11 cellular contexts compared by ENCODE assay signal in the genomic region with DNA sequence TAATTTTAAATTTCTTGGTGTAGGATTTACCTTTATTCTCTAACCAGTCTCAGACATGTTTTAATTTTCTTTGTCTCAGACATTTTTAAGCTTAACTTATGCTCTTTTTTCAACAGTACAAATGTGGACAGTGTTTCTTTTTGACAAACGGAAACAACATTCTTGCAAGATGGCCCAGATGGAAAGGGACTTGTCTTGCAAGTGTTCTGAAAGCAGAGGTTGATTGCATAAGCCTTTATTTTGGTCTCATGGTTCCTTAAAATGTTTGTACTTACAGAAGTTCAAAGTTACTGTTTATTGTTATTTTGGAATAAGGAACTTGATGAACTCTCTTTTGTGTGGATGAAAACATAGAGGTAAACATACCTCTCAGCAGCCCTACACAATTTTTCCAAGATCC. TPM values are rescaled to one million over a fixed set of nuclear protein-coding genes. Genes with fewer than 3 reads are reported as not detected.
DNase-seq lines count a peak whose midpoint lies in the region; ATAC-seq, FAIRE-seq and TF ChIP-seq lines count a peak whose summit lies in the region.
"Had no signal": no experiment of that assay in that cellular context is flagged by ENCODE, and none has a peak within 500 bp of the region (broad histone marks: within the 10 kb centered on the region; RNA-seq: fewer than 3 reads in every experiment).

No MANE protein-coding gene starts in this region.

- peak overlapping the region; percentile 27 to 79 for H3K4me3 Mint-ChIP-seq in CD14-positive monocyte
- H3K4me3 Mint-ChIP-seq in natural killer cell = no peak overlapping the region
- H3K4me3 Mint-ChIP-seq: mesothelial cell of epicardium had no signal

- H3K27ac ChIP-seq in K562 (ENCODE audit: extremely low read depth, low read depth, low read length) = no peak overlapping the region; the same call in 2 of the 3 replicates

- H3K4me2 ChIP-seq in K562 (ENCODE audit: insufficient read depth, low read length) = no peak overlapping the region

- no peaks in the 10 kb centered on the region for H3K9me3 ChIP-seq in K562 (replicated peaks; ENCODE audit: control insufficient read depth, insufficient read depth, low read depth, low read length)

- peaks cover 17% of the 10 kb centered on the region for H3K36me3 ChIP-seq in K562 (ENCODE audit: control insufficient read depth, insufficient read depth, low read length)

- no peak for FAIRE-seq in K562 (lab: Jason Lieb, UNC)

- TF ChIP-seq CTCF in CD14-positive monocyte (IDR thresholded peaks at IDR 0.05) (no peak), K562 (IDR thresholded peaks at IDR 0.05 in 2 of 3, conservative IDR thresholded peaks at IDR 0.05 in 1 of 3; ENCODE audit: insufficient read depth in 2 of 3, low read depth in 1 of 3, low read length in 3 of 3) (no peak), natural killer cell (IDR thresholded peaks at IDR 0.05) (no peak), GM13976 (IDR thresholded peaks at IDR 0.05; ENCODE audit: borderline replicate concordance, control extremely low read depth, extremely low read depth, insufficient read depth, missing control alignments) (no peak)

- TF ChIP-seq POLR2A in K562 (conservative IDR thresholded peaks at IDR 0.05) = no peak

- no TSS peak for BruUV-seq in K562 (replicated peaks; lab: Mats Ljungman, UMichigan)

- no peak for DNase-seq in CD14-positive monocyte (ENCODE audit: low spot score)
- peak; percentile 94 for DNase-seq in MV-4-11 (lab: John Stamatoyannopoulos, UW)
- DNase-seq in K562 (ENCODE audit: extremely low read depth in 1 of 4, low spot score in 3 of 4) = no peak
- no peak for DNase-seq in natural killer cell
- no peak for DNase-seq in GM13976 (ENCODE audit: low spot score)
- DNase-seq in stimulated activated CD4-positive, alpha-beta T cell treated with anti-CD3 and anti-CD28 coated beads, Interleukin-4, amount 100 ng/mL, for 24 hours = no peak
- DNase-seq in NCI-H2081 (lab: John Stamatoyannopoulos, UW) = no peak
- DNase-seq: NCI-H2171; stimulated activated CD4-positive, alpha-beta T cell treated with anti-CD3 and anti-CD28 coated beads, Interleukin-12 subunit alpha, Interleukin-12 subunit beta, amount 100 ng/mL, for 4 hours had no signal

- H3K36me3 Mint-ChIP-seq in CD14-positive monocyte (peaks cover 33 to 42% of the 10 kb centered on the region in 2 donors), natural killer cell (no peaks in the 10 kb centered on the region)
- H3K36me3 Mint-ChIP-seq: mesothelial cell of epicardium had no signal

- no peak overlapping the region for H2AFZ ChIP-seq in K562 (ENCODE audit: low read depth, low read length)

- no peaks in the 10 kb centered on the region for H3K9me3 Mint-ChIP-seq in CD14-positive monocyte
- no peaks in the 10 kb centered on the region for H3K9me3 Mint-ChIP-seq in natural killer cell
- H3K9me3 Mint-ChIP-seq: mesothelial cell of epicardium had no signal

- POLR2A ChIA-PET in K562 (lab: Yijun Ruan, JAX) = interaction anchor here (1.0 to 6.0 kb wide), 2 partner anchors 12 to 85 kb away, joined by 3 to 28 read pairs; no protein-coding TSS in a partner anchor

- H3K4me1 ChIP-seq in K562 (replicated peaks in 1 of 2; ENCODE audit: control insufficient read depth in 2 of 2, insufficient read depth in 2 of 2, low read length in 2 of 2) = peaks cover 28 to 63% of the 10 kb centered on the region in 2 experiments

- H3K27ac Mint-ChIP-seq in CD14-positive monocyte (peak overlapping the region; percentile 96 to 99 (median 98)), natural killer cell (peak overlapping the region; percentile 97 to 98)
- H3K27ac Mint-ChIP-seq: mesothelial cell of epicardium had no signal

- H3K9me1 ChIP-seq in K562 (ENCODE audit: control insufficient read depth, insufficient read depth, low read length) = no peaks in the 10 kb centered on the region

- peaks cover 99% of the 10 kb centered on the region for H3K79me2 ChIP-seq in K562 (ENCODE audit: control insufficient read depth, insufficient read depth, low read length)

- CTCF ChIA-PET in K562 (lab: Yijun Ruan, JAX; ENCODE audit: low intra/inter-chr PET ratio) = no interaction called here

- TF ChIP-seq RAD21 in K562 (CRISPR knock-in tag; conservative IDR thresholded peaks at IDR 0.05 in 1 of 2, IDR thresholded peaks at IDR 0.05 in 1 of 2) = no peak

- TF ChIP-seq EP300 in K562 (IDR thresholded peaks at IDR 0.05; ENCODE audit: low read length) = no peak

- intact Hi-C loops in CD14-positive monocyte (cut with micrococcal nuclease) = loop anchor here in 1 of 2 donors (5.0 kb wide), 1 partner anchor 54 kb away; no protein-coding TSS in a partner anchor
- intact Hi-C loops in K562 (cut with micrococcal nuclease) = no loop called here
- intact Hi-C loops in natural killer cell (cut with micrococcal nuclease) = no loop called here

- H3K9ac ChIP-seq in K562 (ENCODE audit: insufficient read depth in 1 of 2, low read depth in 2 of 2, low read length in 2 of 2) = no peak overlapping the region

- peaks cover 93% of the 10 kb centered on the region for H3K4me1 Mint-ChIP-seq in CD14-positive monocyte
- H3K4me1 Mint-ChIP-seq in natural killer cell = peaks cover 62 to 70% of the 10 kb centered on the region in 2 donors
- H3K4me1 Mint-ChIP-seq: mesothelial cell of epicardium had no signal

- H4K20me1 ChIP-seq in K562 (replicated peaks; ENCODE audit: control insufficient read depth, insufficient read depth, low read length) = peaks cover 10% of the 10 kb centered on the region; the same call in 1 of the 2 replicates

- 57% methylated on average over 1 of the region's 1 CpG for WGBS in K562 (ENCODE audit: insufficient coverage, low coverage, missing lambda C conversion rate)

- no peaks in the 10 kb centered on the region for H3K27me3 ChIP-seq in K562 (ENCODE audit: control insufficient read depth in 2 of 2, insufficient read depth in 2 of 2, low read length in 2 of 2)

- ATAC-seq in K562 = no peak
- ATAC-seq in natural killer cell = no peak
- no peak for ATAC-seq in SK-N-SH treated with all-trans-retinoic acid at 6 μM for 48 hours

- in situ Hi-C loops in K562 (cut with MboI) (no loop called here), GM13976 (cut with MboI; ENCODE audit: low sequenced_read_pairs, unreplicated experiment) (no loop called here)

- H3K4me3 ChIP-seq in K562 = no peak overlapping the region

- H3K27me3 Mint-ChIP-seq in CD14-positive monocyte (ENCODE audit: low read depth in 3 of 3) = no peaks in the 10 kb centered on the region
- H3K27me3 Mint-ChIP-seq in natural killer cell (ENCODE audit: low read depth in 2 of 2) = no peaks in the 10 kb centered on the region

TF ChIP-seq in K562, 482 proteins besides CTCF, POLR2A, EP300 and RAD21 (continues in another document):
- no peak for TF ChIP-seq SMARCE1 (IDR thresholded peaks at IDR 0.05)
- peak; percentile 60 for TF ChIP-seq CEBPB (tag; IDR thresholded peaks at IDR 0.05)

TF ChIP-seq in SK-N-SH treated with all-trans-retinoic acid at 6 μM for 48 hours, 23 proteins besides CTCF, POLR2A, EP300 and RAD21:
- TF ChIP-seq OSR1 (CRISPR knock-in tag; IDR thresholded peaks at IDR 0.05) (no peak), PPARA (CRISPR knock-in tag; IDR thresholded peaks at IDR 0.05; ENCODE audit: borderline replicate concordance) (no peak), ISL1 (CRISPR knock-in tag; IDR thresholded peaks at IDR 0.05) (no peak), ESRRG (CRISPR knock-in tag; IDR thresholded peaks at IDR 0.05) (no peak)

RNA-seq across cellular contexts. Expression of a gene that starts 22.9 kb away (rescaled TPM):
- 100 to 1,000 TPM; 359 to 382 TPM for polyA plus RNA-seq in CD14-positive monocyte
- 77.4 and 118 TPM in 2 replicates for total RNA-seq in K562 (2011; cell fraction: chromatin; rRNA removed; ENCODE audit: low replicate concordance)
- total RNA-seq in K562 (2011; cell fraction: nucleolus; rRNA removed) = 37.0 and 50.1 TPM in 2 replicates
- 81.5 and 109 TPM in 2 replicates for total RNA-seq in K562 (2011; cell fraction: nucleoplasm; rRNA removed)
- total RNA-seq in K562 (2014; rRNA removed) = 80.1 and 98.2 TPM in 2 replicates
- 94.1 and 101 TPM in 2 replicates for total RNA-seq in K562 (2014; rRNA removed; fragmentation: Illumina TruSeq; extraction: Trizol)
- total RNA-seq in K562 (2015; rRNA removed; fragmentation: Illumina TruSeq; extraction: Trizol) = 89.1 and 92.4 TPM in 2 replicates
- 109 and 117 TPM in 2 replicates for total RNA-seq in K562 (2021)
- 114 and 124 TPM in 2 replicates for polyA plus RNA-seq in K562 (2011; rRNA removed)
- polyA plus RNA-seq in K562 (2011; cell fraction: cytosol; rRNA removed) = 98.8 and 132 TPM in 2 replicates
- polyA plus RNA-seq in K562 (2011; cell fraction: nucleus; rRNA removed) = 81.2 and 89.1 TPM in 2 replicates
- polyA plus RNA-seq in K562 (2012) = 100 and 128 TPM in 2 replicates
- 173 and 212 TPM in 2 replicates for polyA plus RNA-seq in K562 (2014; fragmentation: Illumina TruSeq; extraction: Trizol)
- polyA plus RNA-seq in K562 (2014; fragmentation: Nextera tagmentation; extraction: Ambion mirVana) = 10 to 100 TPM; 38.7 to 47.3 TPM
- 89.4 and 94.7 TPM in 2 replicates for polyA plus RNA-seq in K562 (2014; rRNA removed)
- 129 and 160 TPM in 2 replicates for polyA minus RNA-seq in K562 (2011; rRNA and poly(A)+ RNA removed)
- 71.4 and 74.3 TPM in 2 replicates for polyA minus RNA-seq in K562 (2011; cell fraction: cytosol; rRNA and poly(A)+ RNA removed)
- 28.4 and 48.0 TPM in 2 replicates for polyA minus RNA-seq in K562 (2011; cell fraction: nucleus; rRNA and poly(A)+ RNA removed)
- total RNA-seq in natural killer cell = 100 to 1,000 TPM in 2 of 3 donors, 10 to 100 TPM in 1; 95.0 to 136 (median 127) TPM

RNA-seq across cellular contexts. Expression of a gene that starts 53.9 kb away (rescaled TPM):
- polyA plus RNA-seq in CD14-positive monocyte (under 1 TPM in 1 of 2 donors, not detected in 1; 0.20 TPM), K562 (2011; rRNA removed) (7.5 and 8.4 TPM in 2 replicates), K562 (2014; fragmentation: Illumina TruSeq; extraction: Trizol) (9.4 and 10.2 TPM in 2 replicates), K562 (2014; fragmentation: Nextera tagmentation; extraction: Ambion mirVana) (1 to 10 TPM; 1.6 to 2.8 TPM), K562 (2014; rRNA removed) (7.9 and 8.9 TPM in 2 replicates)
- 10.7 and 26.6 TPM in 2 replicates for total RNA-seq in K562 (2011; cell fraction: chromatin; rRNA removed; ENCODE audit: low replicate concordance)
- total RNA-seq in K562 (2011; cell fraction: nucleolus; rRNA removed) = 7.2 and 9.2 TPM in 2 replicates
- 11.4 and 12.9 TPM in 2 replicates for total RNA-seq in K562 (2011; cell fraction: nucleoplasm; rRNA removed)
- total RNA-seq in K562 (2014; rRNA removed) (6.0 and 6.4 TPM in 2 replicates), K562 (2014; rRNA removed; fragmentation: Illumina TruSeq; extraction: Trizol) (10.3 and 12.8 TPM in 2 replicates), K562 (2015; rRNA removed; fragmentation: Illumina TruSeq; extraction: Trizol) (5.5 and 5.6 TPM in 2 replicates), K562 (2021) (8.2 and 9.5 TPM in 2 replicates), natural killer cell (1 to 10 TPM; 2.2 to 2.4 (median 2.3) TPM)
- 1.6 and 2.9 TPM in 2 replicates for polyA plus RNA-seq in K562 (2011; cell fraction: cytosol; rRNA removed)
- polyA plus RNA-seq in K562 (2011; cell fraction: nucleus; rRNA removed) = 5.7 and 5.9 TPM in 2 replicates
- 4.5 and 5.3 TPM in 2 replicates for polyA plus RNA-seq in K562 (2012)
- polyA minus RNA-seq in K562 (2011; rRNA and poly(A)+ RNA removed) = 10.6 and 14.2 TPM in 2 replicates
- polyA minus RNA-seq in K562 (2011; cell fraction: cytosol; rRNA and poly(A)+ RNA removed) = 2.9 and 4.1 TPM in 2 replicates
- polyA minus RNA-seq in K562 (2011; cell fraction: nucleus; rRNA and poly(A)+ RNA removed) = 5.3 and 9.3 TPM in 2 replicates
